Comparison of ENCODE assay signal across 26 cellular contexts in genomic region chr6:166988674-166989201, GRCh38. TPM values are rescaled to one million over a fixed set of nuclear protein-coding genes. Genes with fewer than 3 reads are reported as not detected.
DNase-seq lines count a peak whose midpoint lies in the region; ATAC-seq, FAIRE-seq and TF ChIP-seq lines count a peak whose summit lies in the region.
"Had no signal": no experiment of that assay in that cellular context is flagged by ENCODE, and none has a peak within 500 bp of the region (broad histone marks: within the 10 kb centered on the region; RNA-seq: fewer than 3 reads in every experiment).

No MANE protein-coding gene starts in this region.

- H3K9me2 ChIP-seq in GM23338 (ENCODE audit: insufficient read depth) = 0 out of 2 replicates have a peak, but pooled peaks cover 8% of the 10 kb centered on the region

- H3K27ac Mint-ChIP-seq in GM23338 = peak overlapping the region; percentile 52; the same call in 1 of the 2 replicates
- H3K27ac Mint-ChIP-seq in nephron progenitor cell = peak overlapping the region; percentile 60
- H3K27ac Mint-ChIP-seq: activated CD4-positive, alpha-beta memory T cell treated with anti-CD3 and anti-CD28 coated beads, Interleukin-2, amount 10 ng/mL, durations not matched to agents 7 days and 5 days; activated naive CD4-positive, alpha-beta T cell treated with anti-CD3 and anti-CD28 coated beads, Interleukin-2, amount 10 ng/mL, durations not matched to agents 7 days and 5 days; activated T-helper 17 cell treated with anti-CD3 and anti-CD28 coated beads, Interleukin-2, amount 50 U/mL, for 72 hours; IgD-negative memory B cell; natural killer cell had no signal

- peaks cover 3% of the 10 kb centered on the region; the same call in 1 of the 2 replicates for H4K20me1 ChIP-seq in GM23338 (replicated peaks; ENCODE audit: insufficient read depth)
- H4K20me1 ChIP-seq: BLaER1 had no signal

- peaks cover 45% of the 10 kb centered on the region for H3K36me3 Mint-ChIP-seq in GM23338 (ENCODE audit: low read depth)
- peaks cover 88% of the 10 kb centered on the region for H3K36me3 Mint-ChIP-seq in nephron progenitor cell (ENCODE audit: low read depth)
- H3K36me3 Mint-ChIP-seq: natural killer cell had no signal

- H3K27me3 Mint-ChIP-seq in GM23338 (ENCODE audit: insufficient read depth, low read depth, poor library complexity) (no peaks in the 10 kb centered on the region), nephron progenitor cell (ENCODE audit: low read depth, poor library complexity) (peaks cover 4% of the 10 kb centered on the region)
- H3K27me3 Mint-ChIP-seq: activated CD4-positive, alpha-beta memory T cell treated with anti-CD3 and anti-CD28 coated beads, Interleukin-2, amount 10 ng/mL, durations not matched to agents 7 days and 5 days; activated naive CD4-positive, alpha-beta T cell treated with anti-CD3 and anti-CD28 coated beads, Interleukin-2, amount 10 ng/mL, durations not matched to agents 7 days and 5 days; activated T-helper 17 cell treated with anti-CD3 and anti-CD28 coated beads, Interleukin-2, amount 50 U/mL, for 72 hours; IgD-negative memory B cell had no signal

- in situ Hi-C loops in brain microvascular endothelial cell (cut with HindIII; ENCODE audit: low pct_ligation_motif_present, low sequenced_read_pairs) = no loop called here

- H3K36me3 ChIP-seq in GM23338 (ENCODE audit: insufficient read depth) = no peaks in the 10 kb centered on the region
- peaks cover 40% of the 10 kb centered on the region for H3K36me3 ChIP-seq in NT2/D1 (ENCODE audit: insufficient read depth, insufficient read length, low read length)
- no peaks in the 10 kb centered on the region for H3K36me3 ChIP-seq in esophagus muscularis mucosa
- H3K36me3 ChIP-seq in brain microvascular endothelial cell (replicated peaks) = no peaks in the 10 kb centered on the region
- H3K36me3 ChIP-seq: colonic mucosa, lower lobe of right lung, ovary had no signal

- peaks cover 34% of the 10 kb centered on the region for H3K4me1 Mint-ChIP-seq in GM23338
- no peaks in the 10 kb centered on the region for H3K4me1 Mint-ChIP-seq in nephron progenitor cell

- H2AFZ ChIP-seq in GM23338 = no peak overlapping the region

- DNase-seq in GM23338 (ENCODE audit: low spot score) = peak; percentile 58
- DNase-seq in NT2/D1 (ENCODE audit: low read depth, low spot score) = peak; percentile 27
- DNase-seq in esophagus muscularis mucosa (ENCODE audit: extremely low spot score) = peak; percentile 70
- no peak for DNase-seq in nephron progenitor cell
- DNase-seq in NAMALWA (ENCODE audit: low spot score) = no peak
- no peak for DNase-seq in RCC 7860 (ENCODE audit: low spot score)
- no peak for DNase-seq in posterior vena cava (ENCODE audit: low spot score)
- no peak for DNase-seq in brain microvascular endothelial cell
- DNase-seq: activated CD4-positive, alpha-beta memory T cell treated with anti-CD3 and anti-CD28 coated beads, Interleukin-2, amount 10 ng/mL, durations not matched to agents 7 days and 5 days; activated naive CD4-positive, alpha-beta T cell treated with anti-CD3 and anti-CD28 coated beads, Interleukin-2, amount 10 ng/mL, durations not matched to agents 7 days and 5 days; amygdala; colonic mucosa; effector CD4-positive, alpha-beta T cell; lower lobe of right lung; mucosa of descending colon; natural killer cell; NCI-H1048; NCI-H446; NCI-H748 treated with DMSO at 0.1 percent for 48 hours; ovary; SIG-M5; small intestine had no signal

- H3K27ac ChIP-seq in GM23338 (ENCODE audit: low read depth) = peak overlapping the region; percentile 22; the same call in 1 of the 2 replicates
- no peak overlapping the region for H3K27ac ChIP-seq in esophagus muscularis mucosa (replicated peaks in 1 of 4)
- H3K27ac ChIP-seq in brain microvascular endothelial cell = no peak overlapping the region
- H3K27ac ChIP-seq: BLaER1, colonic mucosa, lower lobe of right lung, ovary had no signal

- no peaks in the 10 kb centered on the region for H3K27me3 ChIP-seq in GM23338 (ENCODE audit: insufficient read depth)
- H3K27me3 ChIP-seq in NT2/D1 (ENCODE audit: insufficient read depth, insufficient read length) = no peaks in the 10 kb centered on the region
- no peaks in the 10 kb centered on the region for H3K27me3 ChIP-seq in esophagus muscularis mucosa
- H3K27me3 ChIP-seq in brain microvascular endothelial cell (replicated peaks) = no peaks in the 10 kb centered on the region
- H3K27me3 ChIP-seq: BLaER1, colonic mucosa, ovary had no signal

- WGBS in esophagus muscularis mucosa = 69% methylated on average over 3 of the region's 3 CpGs

- H3F3A ChIP-seq in GM23338 (replicated peaks; ENCODE audit: low read depth) = no peaks in the 10 kb centered on the region

- no peak overlapping the region for H3K4me3 ChIP-seq in GM23338
- no peak overlapping the region for H3K4me3 ChIP-seq in NT2/D1 (ENCODE audit: insufficient read length, low read depth)
- H3K4me3 ChIP-seq in esophagus muscularis mucosa = no peak overlapping the region
- H3K4me3 ChIP-seq in brain microvascular endothelial cell (ENCODE audit: low read depth, low read length) = no peak overlapping the region
- H3K4me3 ChIP-seq: BLaER1, colonic mucosa, lower lobe of right lung, mucosa of descending colon, ovary had no signal

- H3K79me2 ChIP-seq in GM23338 (replicated peaks; ENCODE audit: insufficient read depth) = peaks cover 56% of the 10 kb centered on the region

- H3K9me3 ChIP-seq in NT2/D1 (ENCODE audit: insufficient read depth, low read length) (no peaks in the 10 kb centered on the region), esophagus muscularis mucosa (no peaks in the 10 kb centered on the region)
- H3K9me3 ChIP-seq: colonic mucosa, lower lobe of right lung, mucosa of descending colon, ovary had no signal

- peak; percentile 93 for ATAC-seq in GM23338
- ATAC-seq: natural killer cell had no signal

- intact Hi-C loops in esophagus muscularis mucosa (cut with DNase I) (loop anchor here (2.0 to 5.0 kb wide), 2 partner anchors 201 to 214 kb away; no protein-coding TSS in a partner anchor), posterior vena cava (cut with DNase I) (loop anchor here in 1 of 2 donors (10.0 kb wide), 1 partner anchor 214 kb away; no protein-coding TSS in a partner anchor)

- no peak for TF ChIP-seq POLR2A in esophagus muscularis mucosa (IDR thresholded peaks at IDR 0.05; ENCODE audit: low read depth)

- TF ChIP-seq CTCF in GM23338 (conservative IDR thresholded peaks at IDR 0.05; ENCODE audit: low read depth in 2 of 2) (no peak), esophagus muscularis mucosa (IDR thresholded peaks at IDR 0.05) (no peak), nephron progenitor cell (IDR thresholded peaks at IDR 0.05) (no peak), brain microvascular endothelial cell (IDR thresholded peaks at IDR 0.05; ENCODE audit: low read depth, low read length, missing control alignments) (no peak)

- H3K4me3 Mint-ChIP-seq in GM23338 = no peak overlapping the region
- no peak overlapping the region for H3K4me3 Mint-ChIP-seq in nephron progenitor cell
- H3K4me3 Mint-ChIP-seq: activated CD4-positive, alpha-beta memory T cell treated with anti-CD3 and anti-CD28 coated beads, Interleukin-2, amount 10 ng/mL, durations not matched to agents 7 days and 5 days; activated naive CD4-positive, alpha-beta T cell treated with anti-CD3 and anti-CD28 coated beads, Interleukin-2, amount 10 ng/mL, durations not matched to agents 7 days and 5 days; activated T-helper 17 cell treated with anti-CD3 and anti-CD28 coated beads, Interleukin-2, amount 50 U/mL, for 72 hours; IgD-negative memory B cell; natural killer cell had no signal

- H3K4me1 ChIP-seq in GM23338 (ENCODE audit: insufficient read depth) (peaks cover 26% of the 10 kb centered on the region), NT2/D1 (ENCODE audit: insufficient read depth, insufficient read length) (no peaks in the 10 kb centered on the region), esophagus muscularis mucosa (peaks cover 0 to 6% (median 0%) of the 10 kb centered on the region in 4 donors)
- H3K4me1 ChIP-seq: colonic mucosa, lower lobe of right lung had no signal

- H3K9ac ChIP-seq in NT2/D1 (ENCODE audit: insufficient read length, low read depth) = no peak overlapping the region
- H3K9ac ChIP-seq: BLaER1 had no signal

- peak overlapping the region; percentile 42; the same call in 1 of the 2 replicates for H3K4me2 ChIP-seq in GM23338
- H3K4me2 ChIP-seq: BLaER1 had no signal

- no peak for FAIRE-seq in RCC 7860 (lab: Jason Lieb, UNC)
- FAIRE-seq: G401.6, small intestine had no signal

- no peak for TF ChIP-seq EP300 in esophagus muscularis mucosa (IDR thresholded peaks at IDR 0.05)

- no peaks in the 10 kb centered on the region; the same call in 2 of the 3 replicates for H3K9me3 Mint-ChIP-seq in GM23338
- H3K9me3 Mint-ChIP-seq in nephron progenitor cell = peaks cover 69% of the 10 kb centered on the region
- H3K9me3 Mint-ChIP-seq: activated CD4-positive, alpha-beta memory T cell treated with anti-CD3 and anti-CD28 coated beads, Interleukin-2, amount 10 ng/mL, durations not matched to agents 7 days and 5 days; activated naive CD4-positive, alpha-beta T cell treated with anti-CD3 and anti-CD28 coated beads, Interleukin-2, amount 10 ng/mL, durations not matched to agents 7 days and 5 days; activated T-helper 17 cell treated with anti-CD3 and anti-CD28 coated beads, Interleukin-2, amount 50 U/mL, for 72 hours; IgD-negative memory B cell; natural killer cell had no signal

TF ChIP-seq in GM23338, 12 proteins besides CTCF, POLR2A, EP300 and RAD21 (continues in another document):
- TF ChIP-seq JUNB (IDR thresholded peaks at IDR 0.05; ENCODE audit: unreplicated experiment) (no peak), STAT1 (IDR thresholded peaks at IDR 0.05; ENCODE audit: unreplicated experiment) (no peak), ZNF331 (CRISPR knock-in tag; IDR thresholded peaks at IDR 0.05; ENCODE audit: low read depth) (no peak), ZNF114 (CRISPR knock-in tag; IDR thresholded peaks at IDR 0.05) (no peak), NANOG (IDR thresholded peaks at IDR 0.05; ENCODE audit: borderline replicate concordance) (no peak)
- TF ChIP-seq, protein P1, sequence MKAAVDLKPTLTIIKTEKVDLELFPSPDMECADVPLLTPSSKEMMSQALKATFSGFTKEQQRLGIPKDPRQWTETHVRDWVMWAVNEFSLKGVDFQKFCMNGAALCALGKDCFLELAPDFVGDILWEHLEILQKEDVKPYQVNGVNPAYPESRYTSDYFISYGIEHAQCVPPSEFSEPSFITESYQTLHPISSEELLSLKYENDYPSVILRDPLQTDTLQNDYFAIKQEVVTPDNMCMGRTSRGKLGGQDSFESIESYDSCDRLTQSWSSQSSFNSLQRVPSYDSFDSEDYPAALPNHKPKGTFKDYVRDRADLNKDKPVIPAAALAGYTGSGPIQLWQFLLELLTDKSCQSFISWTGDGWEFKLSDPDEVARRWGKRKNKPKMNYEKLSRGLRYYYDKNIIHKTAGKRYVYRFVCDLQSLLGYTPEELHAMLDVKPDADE (IDR thresholded peaks at IDR 0.05) = no peak

RNA-seq across cellular contexts. Expression of gene CEP43, which starts 10.5 kb away (rescaled TPM):
- total RNA-seq in GM23338 (2014; rRNA removed; shearing (Covaris generic)) = 43.1 and 44.3 TPM in 2 replicates
- 33.8 and 39.9 TPM in 2 replicates for polyA plus RNA-seq in GM23338 (2016; fragmentation: Nextera tagmentation; extraction: Ambion mirVana)
- total RNA-seq in esophagus muscularis mucosa (10 to 100 TPM in 1 of 4 donors, 1 to 10 TPM in 3; 6.6 to 18.0 (median 8.3) TPM), posterior vena cava (1 to 10 TPM; 7.9 to 8.7 TPM)

RNA-seq across cellular contexts. Expression of gene RNASET2, which starts 32.4 kb away (rescaled TPM):
- 51.4 and 62.8 TPM in 2 replicates for total RNA-seq in GM23338 (2014; rRNA removed; shearing (Covaris generic))
- polyA plus RNA-seq in GM23338 (2016; fragmentation: Nextera tagmentation; extraction: Ambion mirVana) = 40.5 and 44.3 TPM in 2 replicates
- total RNA-seq in esophagus muscularis mucosa (10 to 100 TPM; 24.1 to 54.5 (median 30.4) TPM), posterior vena cava (10 to 100 TPM; 18.3 to 45.4 TPM)

Comparison
In these comparisons a context has a peak if more than half of its experiments do, and no peak if none do; other contexts are left out.
1. DNase-seq: peak in GM23338 (single experiment), NT2/D1 (single experiment) and esophagus muscularis mucosa (single experiment); none in nephron progenitor cell (single experiment), NAMALWA (single experiment), RCC 7860 (single experiment), posterior vena cava (single experiment) and brain microvascular endothelial cell (single experiment).